ENCODE assay signal across 12 cellular contexts in genomic region chr19:46618670-46619231, GRCh38. TPM values are rescaled to one million over a fixed set of nuclear protein-coding genes. Genes with fewer than 3 reads are reported as not detected.
DNase-seq lines count a peak whose midpoint lies in the region; ATAC-seq and TF ChIP-seq lines count a peak whose summit lies in the region.
"Had no signal": no experiment of that assay in that cellular context is flagged by ENCODE, and none has a peak within 500 bp of the region (broad histone marks: within the 10 kb centered on the region; RNA-seq: fewer than 3 reads in every experiment).

No MANE protein-coding gene starts in this region.

- no peak overlapping the region for H3K27ac Mint-ChIP-seq in MCF 10A (ENCODE audit: low read depth, unreplicated experiment)

- no peak for TF ChIP-seq POLR2A in breast epithelium (IDR thresholded peaks at IDR 0.05)

- peaks cover 11 to 14% of the 10 kb centered on the region in 2 donors for H3K4me1 ChIP-seq in breast epithelium
- H3K4me1 ChIP-seq in upper lobe of right lung, result peaks cover 37% of the 10 kb centered on the region

- CTCF ChIA-PET in MCF 10A (lab: Yijun Ruan, JAX), result interaction anchor here (0.8 to 7.7 kb wide), 2 partner anchors 12 to 43 kb away, joined by 7 to 75 read pairs; no protein-coding TSS in a partner anchor

- H3K36me3 Mint-ChIP-seq in MCF 10A (ENCODE audit: insufficient read depth, unreplicated experiment), result no peaks in the 10 kb centered on the region

- no peak overlapping the region for H3K4me3 ChIP-seq in breast epithelium
- H3K4me3 ChIP-seq in fibroblast of pulmonary artery (replicated peaks; ENCODE audit: low read depth, low read length), result no peak overlapping the region
- no peak overlapping the region for H3K4me3 ChIP-seq in upper lobe of right lung

- H3K27me3 Mint-ChIP-seq in MCF 10A (ENCODE audit: insufficient read depth, unreplicated experiment), result no peaks in the 10 kb centered on the region

- TF ChIP-seq CTCF in breast epithelium (IDR thresholded peaks at IDR 0.05), result no peak
- no peak for TF ChIP-seq CTCF in MCF 10A (IDR thresholded peaks at IDR 0.05; ENCODE audit: unreplicated experiment)
- no peak for TF ChIP-seq CTCF in fibroblast of pulmonary artery (IDR thresholded peaks at IDR 0.05; ENCODE audit: low read length, missing control alignments)
- TF ChIP-seq CTCF in upper lobe of right lung (IDR thresholded peaks at IDR 0.05), result no peak

- H3K27me3 ChIP-seq in breast epithelium (no peaks in the 10 kb centered on the region), upper lobe of right lung (no peaks in the 10 kb centered on the region)

- H3K36me3 ChIP-seq in breast epithelium (no peaks in the 10 kb centered on the region), upper lobe of right lung (no peaks in the 10 kb centered on the region)
- H3K36me3 ChIP-seq: neutrophil had no signal

- H3K9me3 ChIP-seq in breast epithelium (no peaks in the 10 kb centered on the region), upper lobe of right lung (no peaks in the 10 kb centered on the region)
- H3K9me3 ChIP-seq: neutrophil had no signal

- no TSS peak for BruUV-seq in MCF 10A (replicated peaks; lab: Mats Ljungman, UMichigan)

- intact Hi-C loops in breast epithelium (cut with DNase I; ENCODE audit: low total_unique reads), result loop anchor here (5.0 kb wide), 1 partner anchor 44 kb away; the partner anchor contains the start of gene DACT3
- intact Hi-C loops in MCF 10A (cut with micrococcal nuclease), result no loop called here
- intact Hi-C loops in upper lobe of right lung (cut with DNase I), result no loop called here

- peak; percentile 41 for ATAC-seq in upper lobe of right lung
- ATAC-seq in GM21360 (IDR thresholded peaks at IDR 0.05; ENCODE audit: unreplicated experiment), result no peak
- ATAC-seq in GM18867 (IDR thresholded peaks at IDR 0.05; ENCODE audit: unreplicated experiment), result no peak

- POLR2A ChIA-PET in MCF 10A (lab: Yijun Ruan, JAX), result interaction anchor here (0.5 to 1.8 kb wide), 4 partner anchors 43 to 504 kb away, joined by 3 to 11 read pairs (median 4); partner anchors contain the start of gene DACT3

- DNase-seq in breast epithelium (ENCODE audit: low spot score in 2 of 2) (peak in 1 of 2 donors; percentile 62), MCF 10A (ENCODE audit: unreplicated experiment) (no peak), NCI-H82 treated with DMSO at 0.1 percent for 48 hours (lab: John Stamatoyannopoulos, UW; ENCODE audit: unreplicated experiment) (peak; percentile 91), fibroblast of pulmonary artery (ENCODE audit: low read depth) (peak; percentile 86), upper lobe of right lung (no peak), Kasumi-1 (lab: John Stamatoyannopoulos, UW) (no peak)
- DNase-seq: activated naive CD4-positive, alpha-beta T cell had no signal

- H3K27ac ChIP-seq in breast epithelium (peak overlapping the region; percentile 62 to 74), upper lobe of right lung (peak overlapping the region; percentile 17)
- H3K27ac ChIP-seq: neutrophil had no signal

- H3K4me3 Mint-ChIP-seq in MCF 10A (ENCODE audit: unreplicated experiment), result no peak overlapping the region

- H3K4me1 Mint-ChIP-seq in MCF 10A (ENCODE audit: insufficient read depth, unreplicated experiment), result peaks cover 7% of the 10 kb centered on the region

- H3K9me3 Mint-ChIP-seq in MCF 10A (ENCODE audit: unreplicated experiment), result no peaks in the 10 kb centered on the region

RNA-seq across cellular contexts. Expression of gene PTGIR, which starts 6.1 kb away (rescaled TPM):
- total RNA-seq in breast epithelium (1 to 10 TPM in 2 of 3 donors, under 1 TPM in 1; 0.29 to 6.9 (median 1.3) TPM), MCF 10A (2022) (not detected in 2 replicates), upper lobe of right lung (12.6 TPM)
- total RNA-seq: H1, SK-MEL-5 had no signal

RNA-seq across cellular contexts. Expression of gene GNG8, which starts 17.3 kb away (rescaled TPM):
- total RNA-seq in breast epithelium, result not detected
- total RNA-seq in MCF 10A (2022), result not detected in 2 replicates
- total RNA-seq in upper lobe of right lung, result not detected
- total RNA-seq: H1, SK-MEL-5 had no signal

RNA-seq across cellular contexts. Expression of gene CALM3, which starts 17.6 kb away (rescaled TPM):
- 100 to 1,000 TPM in 1 of 3 donors, 10 to 100 TPM in 2; 85.9 to 129 (median 86.6) TPM for total RNA-seq in breast epithelium
- total RNA-seq in MCF 10A (2022), result 103 and 120 TPM in 2 replicates
- total RNA-seq in upper lobe of right lung, result 142 TPM

RNA-seq across cellular contexts. Expression of gene DACT3, which starts 42.2 kb away (rescaled TPM):
- 1 to 10 TPM in 2 of 3 donors, under 1 TPM in 1; 0.48 to 3.9 (median 1.9) TPM for total RNA-seq in breast epithelium
- total RNA-seq in MCF 10A (2022), result 0.09 TPM in 1 of 2 replicates, not detected in the other
- total RNA-seq in upper lobe of right lung, result 10.0 TPM

Comparison
In these comparisons a context has a peak if more than half of its experiments do, and no peak if none do; other contexts are left out.
1. DNase-seq: peak in NCI-H82 treated with DMSO at 0.1 percent for 48 hours (single experiment) and fibroblast of pulmonary artery (single experiment); none in MCF 10A (single experiment), upper lobe of right lung (single experiment) and Kasumi-1 (0 of 2).